ENCODE assay signal across 5 cellular contexts in the genomic region with DNA sequence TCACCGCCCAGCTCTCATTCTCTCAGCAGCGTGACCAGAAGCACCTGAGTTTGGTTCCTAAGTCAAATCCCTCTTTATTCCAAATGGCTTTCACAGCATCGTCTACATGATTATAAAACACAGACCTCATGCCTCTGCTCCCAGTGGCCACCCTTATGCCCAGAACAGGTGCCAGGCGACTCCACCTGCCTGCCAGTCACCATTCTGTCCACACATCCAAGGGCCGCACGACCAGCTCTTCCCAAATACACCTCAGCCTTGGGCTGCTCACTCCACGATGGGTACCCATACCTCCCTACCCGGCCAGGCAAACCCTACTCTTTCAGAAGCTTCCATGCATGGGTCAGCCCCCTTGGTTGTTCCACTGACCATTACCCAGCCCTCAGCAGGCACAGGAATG.
"Had no signal": no experiment of that assay in that cellular context is flagged by ENCODE, and none has a peak within 500 bp of the region (broad histone marks: within the 10 kb centered on the region; RNA-seq: fewer than 3 reads in every experiment).

No MANE protein-coding gene starts in this region.

- H3K36me3 Mint-ChIP-seq: IgD-negative memory B cell had no signal

- H3K27ac Mint-ChIP-seq: IgD-negative memory B cell had no signal

- ATAC-seq: HepG2, K562 had no signal

- DNase-seq: IMR-90 had no signal

- H3K27me3 Mint-ChIP-seq: IgD-negative memory B cell had no signal

- H3K27ac ChIP-seq: HL-60 had no signal

- H3K4me3 ChIP-seq: K562 had no signal
